ENCODE assay signal across 1 cellular context in genomic region chr3:17730318-17730967, GRCh38.
TF ChIP-seq lines count a peak whose summit lies in the region.

No MANE protein-coding gene starts in this region.

TF ChIP-seq in K562, 482 proteins besides CTCF, POLR2A, EP300 and RAD21 (continued from another document and continues in another):
- TF ChIP-seq NCOA2 (IDR thresholded peaks at IDR 0.05; ENCODE audit: partially characterized antibody in 2 of 2) = peak; percentile 46 to 53
- TF ChIP-seq ZNF212 (CRISPR knock-in tag; IDR thresholded peaks at IDR 0.05) = no peak
- TF ChIP-seq RNF219 (CRISPR knock-in tag; IDR thresholded peaks at IDR 0.05) = no peak
- TF ChIP-seq PREB (CRISPR knock-in tag; IDR thresholded peaks at IDR 0.05) = no peak
- peak; percentile 45; the same call in 1 of the 2 replicates for TF ChIP-seq CREB3 (tag; conservative IDR thresholded peaks at IDR 0.05; ENCODE audit: low read depth)
- peak; percentile 63 for TF ChIP-seq MEF2D (tag; conservative IDR thresholded peaks at IDR 0.05; ENCODE audit: low read depth)
- peak; percentile 59 for TF ChIP-seq DACH1 (IDR thresholded peaks at IDR 0.05; ENCODE audit: partially characterized antibody)
- no peak for TF ChIP-seq ZFP91 (CRISPR knock-in tag; IDR thresholded peaks at IDR 0.05)
- peak; percentile 73 for TF ChIP-seq TRIM28 (IDR thresholded peaks at IDR 0.05)
- TF ChIP-seq C11orf30 (IDR thresholded peaks at IDR 0.05; ENCODE audit: low read depth) = peak; percentile 59
- TF ChIP-seq RBFOX2 (IDR thresholded peaks at IDR 0.05; ENCODE audit: low read depth, low read length) = no peak
- TF ChIP-seq GABPB1 (CRISPR knock-in tag; IDR thresholded peaks at IDR 0.05) = peak; percentile 40; the same call in 1 of the 2 replicates
- peak; percentile 1 for TF ChIP-seq FOS (IDR thresholded peaks at IDR 0.05; ENCODE audit: extremely low read depth, insufficient read length)
- no peak; the same call in 1 of the 2 replicates for TF ChIP-seq CXXC5 (CRISPR knock-in tag; IDR thresholded peaks at IDR 0.05)
- no peak for TF ChIP-seq SP2 (IDR thresholded peaks at IDR 0.05; ENCODE audit: extremely low read depth, low read depth, low read length, poor library complexity, severe bottlenecking)
- peak; percentile 67 for TF ChIP-seq MTA2 (IDR thresholded peaks at IDR 0.05; ENCODE audit: low read depth)
- TF ChIP-seq NFRKB (IDR thresholded peaks at IDR 0.05; ENCODE audit: low read depth) = no peak; the same call in 1 of the 2 replicates
- 0 out of 2 replicates have a peak, but pooled peaks have one; percentile 34 for TF ChIP-seq ZKSCAN1 (IDR thresholded peaks at IDR 0.05; ENCODE audit: low read depth, low read length)
- no peak for TF ChIP-seq THRAP3 (IDR thresholded peaks at IDR 0.05; ENCODE audit: borderline replicate concordance)
- TF ChIP-seq POLR2AphosphoS5 (IDR thresholded peaks at IDR 0.05; ENCODE audit: control insufficient read depth, insufficient read depth, low read depth, low read length) = peak; percentile 79
- no peak for TF ChIP-seq ZBTB43 (CRISPR knock-in tag; IDR thresholded peaks at IDR 0.05)
- peak; percentile 37; the same call in 1 of the 2 replicates for TF ChIP-seq KLF16 (IDR thresholded peaks at IDR 0.05)
- TF ChIP-seq SMARCE1 (IDR thresholded peaks at IDR 0.05) = peak; percentile 95
- no peak for TF ChIP-seq GTF3C2 (IDR thresholded peaks at IDR 0.05; ENCODE audit: borderline replicate concordance, extremely low read depth, insufficient read length)
- TF ChIP-seq JUND (IDR thresholded peaks at IDR 0.05; ENCODE audit: borderline replicate concordance, low read depth, low read length) = peak; percentile 85
- TF ChIP-seq JUND (tag; IDR thresholded peaks at IDR 0.05; ENCODE audit: borderline replicate concordance, low read depth, low read length) = peak; percentile 74; the same call in 1 of the 3 replicates
- no peak for TF ChIP-seq SNRNP70 (optimal IDR thresholded peaks at IDR 0.05; ENCODE audit: low read depth, low read length)
- 0 out of 2 replicates have a peak, but pooled peaks have one; percentile 16 for TF ChIP-seq MIER1 (IDR thresholded peaks at IDR 0.05; ENCODE audit: low read depth)
- peak; percentile 65; the same call in 1 of the 2 replicates for TF ChIP-seq JUN (IDR thresholded peaks at IDR 0.05; ENCODE audit: borderline replicate concordance, low read depth, low read length)
- TF ChIP-seq JUN (CRISPR knock-in tag; IDR thresholded peaks at IDR 0.05; ENCODE audit: borderline replicate concordance) = no peak
- peak; percentile 70 for TF ChIP-seq ZNF316 (IDR thresholded peaks at IDR 0.05)
- no peak for TF ChIP-seq ZNF511 (CRISPR knock-in tag; IDR thresholded peaks at IDR 0.05)
- no peak for TF ChIP-seq CBX1 (IDR thresholded peaks at IDR 0.05; ENCODE audit: low read depth)
- TF ChIP-seq SMAD3 (CRISPR knock-in tag; conservative IDR thresholded peaks at IDR 0.05) = 0 out of 2 replicates have a peak, but pooled peaks have one; percentile 8
- no peak for TF ChIP-seq NUFIP1 (IDR thresholded peaks at IDR 0.05; ENCODE audit: partially characterized antibody)
- peak; percentile 54 for TF ChIP-seq BRD9 (IDR thresholded peaks at IDR 0.05; ENCODE audit: low read depth, partially characterized antibody)
- TF ChIP-seq ZNF436 (CRISPR knock-in tag; IDR thresholded peaks at IDR 0.05) = no peak
- peak; percentile 84; the same call in 1 of the 2 replicates for TF ChIP-seq ZNF592 (IDR thresholded peaks at IDR 0.05)
- peak; percentile 64; the same call in 1 of the 2 replicates for TF ChIP-seq HDAC2 (IDR thresholded peaks at IDR 0.05)
- TF ChIP-seq ZNF133 (CRISPR knock-in tag; IDR thresholded peaks at IDR 0.05) = no peak
- 0 out of 3 replicates have a peak, but pooled peaks of 1 of the 2 experiments have one; percentile 87 for TF ChIP-seq CBX3 (IDR thresholded peaks at IDR 0.05; ENCODE audit: borderline replicate concordance in 1 of 2, low read length in 2 of 2)
- 0 out of 4 replicates have a peak, but pooled peaks of 1 of the 2 experiments have one; percentile 46 for TF ChIP-seq BCLAF1 (IDR thresholded peaks at IDR 0.05; ENCODE audit: borderline replicate concordance in 1 of 2, control insufficient read depth in 1 of 2, low read depth in 2 of 2, low read length in 1 of 2)
- peak; percentile 74; the same call in 1 of the 2 replicates for TF ChIP-seq NCOA1 (IDR thresholded peaks at IDR 0.05; ENCODE audit: low read depth)
- TF ChIP-seq BHLHE40 (IDR thresholded peaks at IDR 0.05; ENCODE audit: low read length) = peak; percentile 16; the same call in 1 of the 2 replicates
